1 cellular context compared by ENCODE assay signal in the genomic region with DNA sequence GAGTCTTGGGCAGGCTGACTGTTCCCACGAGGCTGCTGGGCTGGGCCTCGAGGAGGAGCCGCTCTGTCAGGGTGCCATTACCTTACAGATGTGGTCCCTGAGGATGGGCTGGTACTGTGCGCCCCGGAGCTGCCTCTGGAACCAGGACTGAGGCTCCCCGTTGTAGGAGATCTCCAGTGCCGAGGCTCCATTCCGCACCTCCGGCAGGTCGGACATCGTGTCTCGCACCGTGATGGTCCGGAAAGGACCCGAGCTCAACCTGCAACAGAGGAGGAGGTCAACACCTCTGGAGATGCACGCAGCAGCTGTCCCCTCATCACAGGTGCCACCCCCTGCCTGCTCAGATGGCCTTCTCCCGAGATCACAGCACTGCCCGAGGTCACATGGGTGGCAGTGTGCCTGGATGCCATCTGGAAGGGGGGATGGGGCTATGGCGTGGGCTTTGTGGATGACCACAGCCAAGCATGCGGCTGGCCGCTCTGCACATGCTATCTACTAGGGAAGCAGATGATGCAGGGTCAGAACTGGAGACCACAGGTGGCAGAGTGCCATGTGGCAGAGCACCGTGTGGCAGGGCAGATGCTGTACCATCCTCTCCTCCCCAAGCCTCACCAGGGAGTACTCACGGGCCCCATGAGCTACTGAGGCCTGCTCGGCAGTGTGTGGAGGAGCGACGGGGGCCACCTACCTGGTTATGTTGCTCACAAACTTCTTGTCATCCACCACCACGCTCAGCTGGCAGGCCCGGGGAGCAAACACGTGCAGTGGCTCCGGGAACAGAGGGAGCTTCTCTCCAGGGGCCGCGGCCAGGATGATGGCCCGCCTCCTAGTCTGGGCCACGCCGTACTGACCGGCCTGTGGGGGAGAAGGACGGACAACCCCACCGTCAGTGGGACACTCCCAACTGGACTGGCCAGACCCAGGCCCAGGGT.
TF ChIP-seq lines count a peak whose summit lies in the region.

No MANE protein-coding gene starts in this region.

TF ChIP-seq in H1, 55 proteins besides CTCF, POLR2A, EP300 and RAD21:
- no peak for TF ChIP-seq TAF7 (optimal IDR thresholded peaks at IDR 0.05; ENCODE audit: borderline replicate concordance, low read depth, low read length)
- TF ChIP-seq ATF2 (IDR thresholded peaks at IDR 0.05; ENCODE audit: low read length), result no peak
- peak; percentile 35; the same call in 1 of the 2 replicates for TF ChIP-seq POLR2AphosphoS5 (IDR thresholded peaks at IDR 0.05; ENCODE audit: low read depth, low read length)
